ENCODE assay signal across 7 cellular contexts in the genomic region with DNA sequence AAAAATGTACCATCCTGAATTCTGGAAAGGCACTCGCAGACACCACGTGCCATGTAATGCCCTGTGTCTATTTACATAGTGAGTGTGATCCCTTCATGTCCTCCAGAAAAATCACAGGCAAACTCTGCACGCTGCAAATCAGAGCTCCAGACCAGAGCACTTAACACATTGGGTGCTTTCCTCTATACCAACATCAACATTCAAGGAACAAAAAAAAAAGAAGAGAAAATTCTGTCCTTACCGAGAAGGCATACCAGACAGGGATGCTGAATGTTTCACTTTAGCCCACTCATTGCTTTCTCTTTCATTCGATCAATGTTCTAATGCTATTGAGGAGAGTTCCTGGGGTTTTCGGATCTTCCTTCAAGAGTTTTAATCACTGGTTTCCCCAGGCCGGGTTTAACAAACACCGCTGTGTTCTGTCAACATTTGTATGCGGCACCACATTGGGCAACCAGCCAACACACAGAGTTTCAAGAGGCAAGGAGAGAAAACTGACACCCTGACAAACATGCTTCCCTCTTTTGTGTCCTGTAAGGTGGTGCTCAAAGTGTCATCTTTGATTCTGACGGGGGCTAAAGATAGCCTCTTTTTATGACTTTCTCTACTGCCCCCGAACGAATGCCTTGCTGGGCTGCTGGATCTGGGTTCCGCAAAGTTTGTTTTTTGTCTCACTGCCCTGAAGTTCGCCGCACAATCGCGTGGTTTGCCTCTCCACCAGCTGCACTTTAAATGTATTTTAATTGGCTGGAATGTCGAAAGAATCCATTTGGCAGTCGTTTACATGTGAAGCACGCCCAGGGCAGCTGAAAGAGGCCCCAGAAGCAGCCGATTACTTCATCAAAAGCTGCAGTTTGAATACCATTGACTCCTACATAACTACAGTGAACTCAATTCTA.
A peak's percentile ranks its signal among the peaks of the same experiment; 100 is the strongest.
DNase-seq lines count a peak whose midpoint lies in the region; ATAC-seq and TF ChIP-seq lines count a peak whose summit lies in the region.

No MANE protein-coding gene starts in this region.

- DNase-seq in NCI-H1092 treated with DMSO at 0.1 percent for 48 hours (lab: John Stamatoyannopoulos, UW) (peak; percentile 93), iPS DF 4.7 (ENCODE audit: extremely low read depth, low spot score) (peak; percentile 7), retinal pigment epithelial cell (ENCODE audit: low read depth) (peak; percentile 69), NK-92 (lab: John Stamatoyannopoulos, UW; ENCODE audit: unreplicated experiment) (no peak), LoVo (ENCODE audit: low spot score) (no peak)

- H3K4me3 ChIP-seq in retinal pigment epithelial cell (ENCODE audit: low read length): peak overlapping the region; percentile 45

- H3K27ac ChIP-seq in angular gyrus (ENCODE audit: low read depth, low read length): peak overlapping the region; percentile 86

- no peak for ATAC-seq in HG03039 (IDR thresholded peaks at IDR 0.05; ENCODE audit: unreplicated experiment)

- no peak for TF ChIP-seq CTCF in retinal pigment epithelial cell (conservative IDR thresholded peaks at IDR 0.05; ENCODE audit: low read depth, low read length)

Comparison
In these comparisons a context has a peak if more than half of its experiments do, and no peak if none do; other contexts are left out.
1. DNase-seq: peak in NCI-H1092 treated with DMSO at 0.1 percent for 48 hours (single experiment), iPS DF 4.7 (single experiment) and retinal pigment epithelial cell (single experiment); none in NK-92 (single experiment) and LoVo (single experiment).